Comparison of ENCODE assay signal across 7 cellular contexts in genomic region chr22:25772288-25772687, GRCh38. TPM values are rescaled to one million over a fixed set of nuclear protein-coding genes. Genes with fewer than 3 reads are reported as not detected.
"Had no signal": no experiment of that assay in that cellular context is flagged by ENCODE, and none has a peak within 500 bp of the region (broad histone marks: within the 10 kb centered on the region; RNA-seq: fewer than 3 reads in every experiment).

No MANE protein-coding gene starts in this region.

- H3K4me3 Mint-ChIP-seq: stimulated activated naive CD8-positive, alpha-beta T cell treated with anti-CD3 and anti-CD28 coated beads, Interleukin-15, Interleukin-2, amounts not matched to agents 100 ng/mL and 50 ng/mL, for 24 hours; WTC11 had no signal

- H3K36me3 Mint-ChIP-seq: memory B cell, WTC11 had no signal

- H3K9me3 Mint-ChIP-seq: memory B cell; stimulated activated naive CD8-positive, alpha-beta T cell treated with anti-CD3 and anti-CD28 coated beads, Interleukin-15, Interleukin-2, amounts not matched to agents 100 ng/mL and 50 ng/mL, for 24 hours had no signal

- H3K27ac Mint-ChIP-seq: memory B cell, progenitor cell of endocrine pancreas, WTC11 had no signal

RNA-seq across cellular contexts. Expression of gene MYO18B, which starts 30.3 kb away (rescaled TPM):
- total RNA-seq: foreskin keratinocyte, left lobe of liver, sciatic nerve had no signal
